10 cellular contexts compared by ENCODE assay signal in the genomic region with DNA sequence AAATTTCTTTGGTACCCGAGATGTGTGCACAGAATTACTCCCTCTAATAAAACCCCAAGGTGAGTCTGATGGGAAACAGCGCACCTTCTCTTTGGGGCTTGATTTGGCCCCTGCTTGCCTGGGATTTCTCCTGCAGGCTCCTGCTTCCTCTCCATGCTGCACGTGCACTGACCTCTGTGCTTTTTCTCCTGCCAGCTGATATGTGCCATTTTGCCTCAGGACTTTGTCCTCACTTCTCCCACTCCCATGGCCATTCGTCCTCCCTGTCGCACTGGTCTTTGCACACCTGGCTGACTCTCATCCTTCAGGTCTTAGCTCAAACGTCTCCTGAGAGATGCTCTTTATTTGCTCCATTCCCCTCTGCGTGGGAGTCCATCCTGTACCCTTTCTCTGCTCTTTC. TPM values are rescaled to one million over a fixed set of nuclear protein-coding genes. Genes with fewer than 3 reads are reported as not detected.
DNase-seq lines count a peak whose midpoint lies in the region; ATAC-seq and TF ChIP-seq lines count a peak whose summit lies in the region.
"Had no signal": no experiment of that assay in that cellular context is flagged by ENCODE, and none has a peak within 500 bp of the region (broad histone marks: within the 10 kb centered on the region; RNA-seq: fewer than 3 reads in every experiment).

No MANE protein-coding gene starts in this region.

- H3K4me1 Mint-ChIP-seq in activated T-helper 1 cell treated with anti-CD3 and anti-CD28 coated beads, Interleukin-12 subunit alpha, Interleukin-12 subunit beta, Interleukin-2, Interleukin-4 antibody, amounts not matched to agents 30 ng/mL and 10 ng/mL and 1 ng/mL, durations not matched to agents 14 hours and 24 hours and 36 hours (ENCODE audit: low read depth), result peaks cover 48% of the 10 kb centered on the region
- peaks cover 45% of the 10 kb centered on the region for H3K4me1 Mint-ChIP-seq in stimulated activated effector memory CD8-positive, alpha-beta T cell treated with anti-CD3 and anti-CD28 coated beads, Interleukin-12 subunit alpha, Interleukin-12 subunit beta, amount 100 ng/mL, for 72 hours

- H3K36me3 ChIP-seq in SK-N-SH (replicated peaks in 1 of 2; ENCODE audit: control insufficient read depth in 1 of 2, insufficient read depth in 2 of 2, low read length in 1 of 2), result peaks cover 8 to 14% of the 10 kb centered on the region in 2 experiments

- no peak for TF ChIP-seq EP300 in SK-N-SH (IDR thresholded peaks at IDR 0.05; ENCODE audit: borderline replicate concordance in 1 of 2, low read depth in 1 of 2, low read length in 1 of 2)

- peaks cover 9% of the 10 kb centered on the region for H3K9me3 Mint-ChIP-seq in activated T-helper 1 cell treated with anti-CD3 and anti-CD28 coated beads, Interleukin-12 subunit alpha, Interleukin-12 subunit beta, Interleukin-2, Interleukin-4 antibody, amounts not matched to agents 30 ng/mL and 10 ng/mL and 1 ng/mL, durations not matched to agents 14 hours and 24 hours and 36 hours
- H3K9me3 Mint-ChIP-seq in stimulated activated effector memory CD8-positive, alpha-beta T cell treated with anti-CD3 and anti-CD28 coated beads, Interleukin-12 subunit alpha, Interleukin-12 subunit beta, amount 100 ng/mL, for 72 hours, result peaks cover 3% of the 10 kb centered on the region

- intact Hi-C loops in activated T-helper 1 cell treated with anti-CD3 and anti-CD28 coated beads, Interleukin-12 subunit alpha, Interleukin-12 subunit beta, Interleukin-2, Interleukin-4 antibody, amounts not matched to agents 30 ng/mL and 10 ng/mL and 1 ng/mL, durations not matched to agents 14 hours and 24 hours and 36 hours (cut with micrococcal nuclease), result no loop called here

- H3K4me3 Mint-ChIP-seq in activated T-helper 1 cell treated with anti-CD3 and anti-CD28 coated beads, Interleukin-12 subunit alpha, Interleukin-12 subunit beta, Interleukin-2, Interleukin-4 antibody, amounts not matched to agents 30 ng/mL and 10 ng/mL and 1 ng/mL, durations not matched to agents 14 hours and 24 hours and 36 hours, result peak overlapping the region; percentile 91
- peak overlapping the region; percentile 90 for H3K4me3 Mint-ChIP-seq in stimulated activated effector memory CD8-positive, alpha-beta T cell treated with anti-CD3 and anti-CD28 coated beads, Interleukin-12 subunit alpha, Interleukin-12 subunit beta, amount 100 ng/mL, for 72 hours

- peak overlapping the region; percentile 81 for H3K4me2 ChIP-seq in SK-N-SH

- H3K9me2 ChIP-seq in SK-N-SH, result no peaks in the 10 kb centered on the region

- DNase-seq in SK-N-SH, result no peak
- DNase-seq in activated T-helper 1 cell treated with anti-CD3 and anti-CD28 coated beads, Interleukin-12 subunit alpha, Interleukin-12 subunit beta, Interleukin-2, Interleukin-4 antibody, amounts not matched to agents 30 ng/mL and 10 ng/mL and 1 ng/mL, durations not matched to agents 14 hours and 24 hours and 36 hours (ENCODE audit: low spot score), result no peak
- no peak for DNase-seq in foreskin fibroblast
- DNase-seq in stimulated activated effector memory CD8-positive, alpha-beta T cell treated with anti-CD3 and anti-CD28 coated beads, Interleukin-12 subunit alpha, Interleukin-12 subunit beta, amount 100 ng/mL, for 72 hours (ENCODE audit: low spot score in 2 of 2), result no peak
- DNase-seq in foreskin melanocyte, result no peak
- no peak for DNase-seq in mucosa of gallbladder (ENCODE audit: low spot score)
- no peak for DNase-seq in NCI-H510A treated with DMSO at 0.1 percent for 48 hours (lab: John Stamatoyannopoulos, UW)
- DNase-seq: activated CD4-positive, alpha-beta T cell treated with anti-CD3 and anti-CD28 coated beads for 1 hour; NCI-H748 treated with DMSO at 0.1 percent for 48 hours had no signal

- no peaks in the 10 kb centered on the region for H3K27me3 ChIP-seq in SK-N-SH (ENCODE audit: insufficient read depth)

- H2AFZ ChIP-seq in SK-N-SH (ENCODE audit: low read depth), result no peak overlapping the region

- peaks cover 31% of the 10 kb centered on the region for H3K36me3 Mint-ChIP-seq in activated T-helper 1 cell treated with anti-CD3 and anti-CD28 coated beads, Interleukin-12 subunit alpha, Interleukin-12 subunit beta, Interleukin-2, Interleukin-4 antibody, amounts not matched to agents 30 ng/mL and 10 ng/mL and 1 ng/mL, durations not matched to agents 14 hours and 24 hours and 36 hours (ENCODE audit: low read depth)
- peaks cover 15% of the 10 kb centered on the region for H3K36me3 Mint-ChIP-seq in stimulated activated effector memory CD8-positive, alpha-beta T cell treated with anti-CD3 and anti-CD28 coated beads, Interleukin-12 subunit alpha, Interleukin-12 subunit beta, amount 100 ng/mL, for 72 hours

- H3F3A ChIP-seq in SK-N-SH (replicated peaks; ENCODE audit: insufficient read depth), result no peaks in the 10 kb centered on the region

- no peak overlapping the region for H3K9ac ChIP-seq in SK-N-SH

- TF ChIP-seq RAD21 in SK-N-SH (IDR thresholded peaks at IDR 0.05; ENCODE audit: low read length), result no peak

- no peak overlapping the region for H3K27ac ChIP-seq in SK-N-SH (ENCODE audit: low read depth in 2 of 2, low read length in 1 of 2)

- no peak for ATAC-seq in SK-N-SH treated with all-trans-retinoic acid at 6 μM for 48 hours
- ATAC-seq in stimulated activated effector memory CD8-positive, alpha-beta T cell treated with anti-CD3 and anti-CD28 coated beads, Interleukin-12 subunit alpha, Interleukin-12 subunit beta, amount 100 ng/mL, for 72 hours, result no peak

- H3K27ac Mint-ChIP-seq in activated T-helper 1 cell treated with anti-CD3 and anti-CD28 coated beads, Interleukin-12 subunit alpha, Interleukin-12 subunit beta, Interleukin-2, Interleukin-4 antibody, amounts not matched to agents 30 ng/mL and 10 ng/mL and 1 ng/mL, durations not matched to agents 14 hours and 24 hours and 36 hours, result peak overlapping the region; percentile 59
- H3K27ac Mint-ChIP-seq in stimulated activated effector memory CD8-positive, alpha-beta T cell treated with anti-CD3 and anti-CD28 coated beads, Interleukin-12 subunit alpha, Interleukin-12 subunit beta, amount 100 ng/mL, for 72 hours, result peak overlapping the region; percentile 74

- no peaks in the 10 kb centered on the region for H3K9me3 ChIP-seq in SK-N-SH

- POLR2A ChIA-PET in SK-N-SH (lab: Yijun Ruan, JAX), result interaction anchor here (1.9 kb wide), 1 partner anchor 11 kb away, joined by 33 read pairs; a partner anchor contains a TSS

- TF ChIP-seq CTCF in SK-N-SH (IDR thresholded peaks at IDR 0.05) (no peak), foreskin fibroblast (IDR thresholded peaks at IDR 0.05; ENCODE audit: low read depth, low read length) (no peak)

- 97% methylated on average over 7 of the region's 7 CpGs for WGBS in SK-N-SH (ENCODE audit: low lambda C conversion rate)

- peaks cover 0 to 19% of the 10 kb centered on the region in 2 experiments; a peak in 2 of 4 replicates for H3K4me1 ChIP-seq in SK-N-SH (ENCODE audit: control insufficient read depth in 1 of 2, insufficient read depth in 2 of 2, low read depth in 1 of 2, low read length in 1 of 2)

- H3K4me3 ChIP-seq in SK-N-SH (ENCODE audit: low read depth in 2 of 2, low read length in 1 of 2) (peak overlapping the region; percentile 79 to 95; a peak in 3 of 4 replicates), foreskin fibroblast (ENCODE audit: low read depth in 1 of 2, low read length in 2 of 2) (peak overlapping the region; percentile 66 to 85)

- H3K79me2 ChIP-seq in SK-N-SH (ENCODE audit: insufficient read depth), result peaks cover 10% of the 10 kb centered on the region; the same call in 1 of the 2 replicates

- CTCF ChIA-PET in SK-N-SH (lab: Yijun Ruan, JAX), result interaction anchor here (0.7 to 2.6 kb wide), 5 partner anchors 36 to 1326 kb away, joined by 3 to 16 read pairs (median 8); no protein-coding TSS in a partner anchor

- H3K27me3 Mint-ChIP-seq in activated T-helper 1 cell treated with anti-CD3 and anti-CD28 coated beads, Interleukin-12 subunit alpha, Interleukin-12 subunit beta, Interleukin-2, Interleukin-4 antibody, amounts not matched to agents 30 ng/mL and 10 ng/mL and 1 ng/mL, durations not matched to agents 14 hours and 24 hours and 36 hours (ENCODE audit: insufficient read depth), result no peaks in the 10 kb centered on the region

- no peaks in the 10 kb centered on the region for H4K20me1 ChIP-seq in SK-N-SH (ENCODE audit: insufficient read depth)

TF ChIP-seq in SK-N-SH, 30 proteins besides CTCF, POLR2A, EP300 and RAD21 (continues in another document):
- TF ChIP-seq, protein P1, sequence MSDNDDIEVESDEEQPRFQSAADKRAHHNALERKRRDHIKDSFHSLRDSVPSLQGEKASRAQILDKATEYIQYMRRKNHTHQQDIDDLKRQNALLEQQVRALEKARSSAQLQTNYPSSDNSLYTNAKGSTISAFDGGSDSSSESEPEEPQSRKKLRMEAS (IDR thresholded peaks at IDR 0.05; ENCODE audit: low read depth), result no peak
- no peak for TF ChIP-seq TAF1 (IDR thresholded peaks at IDR 0.05; ENCODE audit: borderline replicate concordance, low read depth, low read length)
- no peak for TF ChIP-seq RCOR1 (IDR thresholded peaks at IDR 0.05; ENCODE audit: low read length)
- no peak for TF ChIP-seq MEF2A (IDR thresholded peaks at IDR 0.05; ENCODE audit: borderline replicate concordance, low read depth)

RNA-seq across cellular contexts. Expression of a gene that starts 1.2 kb away (rescaled TPM):
- 125 and 136 TPM in 2 replicates for polyA plus RNA-seq in SK-N-SH (2012; rRNA removed)
- 104 and 133 TPM in 2 replicates for polyA plus RNA-seq in SK-N-SH (2012; cell fraction: cytosol; rRNA removed)
- polyA plus RNA-seq in SK-N-SH (2012; cell fraction: nucleus; rRNA removed), result 89.5 and 186 TPM in 2 replicates
- total RNA-seq in activated T-helper 1 cell treated with anti-CD3 and anti-CD28 coated beads, Interleukin-12 subunit alpha, Interleukin-12 subunit beta, Interleukin-2, Interleukin-4 antibody, amounts not matched to agents 30 ng/mL and 10 ng/mL and 1 ng/mL, durations not matched to agents 14 hours and 24 hours and 36 hours, result 62.7 and 62.8 TPM in 2 replicates
- total RNA-seq in mucosa of gallbladder, result 133 TPM

RNA-seq across cellular contexts. Expression of a gene that starts 10.7 kb away (rescaled TPM):
- 15.9 and 20.7 TPM in 2 replicates for polyA plus RNA-seq in SK-N-SH (2012; rRNA removed)
- polyA plus RNA-seq in SK-N-SH (2012; cell fraction: cytosol; rRNA removed), result 14.4 and 15.0 TPM in 2 replicates
- polyA plus RNA-seq in SK-N-SH (2012; cell fraction: nucleus; rRNA removed), result 45.7 and 58.8 TPM in 2 replicates
- total RNA-seq in activated T-helper 1 cell treated with anti-CD3 and anti-CD28 coated beads, Interleukin-12 subunit alpha, Interleukin-12 subunit beta, Interleukin-2, Interleukin-4 antibody, amounts not matched to agents 30 ng/mL and 10 ng/mL and 1 ng/mL, durations not matched to agents 14 hours and 24 hours and 36 hours, result 21.9 and 22.0 TPM in 2 replicates
- total RNA-seq in mucosa of gallbladder, result 25.1 TPM
